20 cellular contexts compared by ENCODE assay signal in the genomic region with DNA sequence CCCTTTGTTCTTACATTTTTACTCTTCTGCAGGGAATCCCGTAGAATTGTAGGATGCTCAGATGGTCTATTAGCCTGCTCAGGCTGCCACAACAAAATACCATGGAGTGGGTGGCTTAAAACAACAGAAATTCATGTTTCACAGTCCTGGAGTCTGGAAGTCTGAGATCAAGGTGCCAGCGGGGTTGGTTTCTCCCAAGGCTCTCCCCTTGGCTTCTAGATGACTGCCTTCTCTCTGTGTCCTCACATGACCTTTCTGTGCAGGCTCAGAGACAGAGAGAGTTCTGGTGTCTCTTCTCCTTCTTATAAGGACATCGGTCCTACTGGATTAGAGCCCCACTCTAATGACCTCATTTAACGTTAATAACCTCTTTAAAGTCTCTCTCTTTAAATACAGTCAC. TPM values are rescaled to one million over a fixed set of nuclear protein-coding genes. Genes with fewer than 3 reads are reported as not detected.
DNase-seq lines count a peak whose midpoint lies in the region; ATAC-seq, FAIRE-seq and TF ChIP-seq lines count a peak whose summit lies in the region.
"Had no signal": no experiment of that assay in that cellular context is flagged by ENCODE, and none has a peak within 500 bp of the region (broad histone marks: within the 10 kb centered on the region; RNA-seq: fewer than 3 reads in every experiment).

No MANE protein-coding gene starts in this region.

- no peak overlapping the region for H3K4me3 ChIP-seq in GM23248
- no peak overlapping the region for H3K4me3 ChIP-seq in H1 (ENCODE audit: extremely low read depth in 1 of 4, insufficient read depth in 2 of 4, low read depth in 3 of 4, low read length in 4 of 4)
- H3K4me3 ChIP-seq in pancreas, result no peak overlapping the region
- H3K4me3 ChIP-seq in neural progenitor cell, result no peak overlapping the region
- H3K4me3 ChIP-seq: A549; BLaER1 treated with 17β-estradiol and CSF1 and Interleukin-3, amounts not matched to agents 10 nM and 100 nM; SK-N-MC had no signal

- H3K23me2 ChIP-seq in H1 (ENCODE audit: low read depth, low read length), result no peaks in the 10 kb centered on the region; the same call in 1 of the 2 replicates

- CTCF ChIA-PET in H1 (lab: Charles Lee; ENCODE audit: partially characterized antibody), result no interaction called here

- in situ Hi-C loops in GM23248 (cut with MboI), result no loop called here

- no peak overlapping the region for H3K4ac ChIP-seq in H1 (replicated peaks; ENCODE audit: insufficient read length, low read depth, low read length)

- H2AK5ac ChIP-seq in H1 (ENCODE audit: low read depth, low read length), result no peak overlapping the region

- TF ChIP-seq POLR2A in H1 (IDR thresholded peaks at IDR 0.05; ENCODE audit: control extremely low read depth in 1 of 2, low read depth in 2 of 2, low read length in 2 of 2), result no peak

- H3F3A ChIP-seq in GM23248 (ENCODE audit: insufficient read depth) (peaks cover 12% of the 10 kb centered on the region), neural progenitor cell (ENCODE audit: low read depth) (peaks cover 13% of the 10 kb centered on the region)

- no peaks in the 10 kb centered on the region; the same call in 1 of the 2 replicates for H3K79me1 ChIP-seq in H1 (ENCODE audit: low read depth, low read length)

- no peaks in the 10 kb centered on the region for H3K36me3 ChIP-seq in GM23248 (ENCODE audit: low read depth)
- no peaks in the 10 kb centered on the region for H3K36me3 ChIP-seq in H1 (ENCODE audit: control insufficient read depth in 2 of 4, insufficient read depth in 4 of 4, low read length in 3 of 4)
- H3K36me3 ChIP-seq in pancreas, result no peaks in the 10 kb centered on the region
- no peaks in the 10 kb centered on the region for H3K36me3 ChIP-seq in neural progenitor cell

- POLR2A ChIA-PET in H1 (lab: Charles Lee; ENCODE audit: partially characterized antibody), result interaction anchor here (1.0 kb wide), 1 partner anchor 18 kb away, joined by 3 read pairs; no protein-coding TSS in a partner anchor

- TF ChIP-seq CTCF in H1 (IDR thresholded peaks at IDR 0.05; ENCODE audit: control extremely low read depth in 1 of 3, insufficient read depth in 1 of 3, low read depth in 1 of 3, low read length in 3 of 3) (no peak), pancreas (IDR thresholded peaks at IDR 0.05) (no peak), neural progenitor cell (IDR thresholded peaks at IDR 0.05) (no peak)

- H3K4me1 Mint-ChIP-seq in neural progenitor cell, result peaks cover 42% of the 10 kb centered on the region

- TF ChIP-seq RAD21 in H1 (IDR thresholded peaks at IDR 0.05 in 1 of 2, conservative IDR thresholded peaks at IDR 0.05 in 1 of 2; ENCODE audit: low read depth in 2 of 2, low read length in 2 of 2), result no peak

- H3K4me3 Mint-ChIP-seq in neural progenitor cell, result no peak overlapping the region
- H3K4me3 Mint-ChIP-seq: CD8-positive, alpha-beta T cell; HFFc6 had no signal

- H2BK12ac ChIP-seq in H1 (ENCODE audit: low read depth, low read length), result 0 out of 2 replicates have a peak overlapping the region, but pooled peaks have one; percentile 17

- H4K8ac ChIP-seq in H1 (ENCODE audit: extremely low read depth, insufficient read depth, low read length), result no peak overlapping the region

- H3K27ac Mint-ChIP-seq in neural progenitor cell, result no peak overlapping the region
- H3K27ac Mint-ChIP-seq: CD8-positive, alpha-beta T cell; HFFc6 had no signal

- peaks cover 55% of the 10 kb centered on the region for H3K36me3 Mint-ChIP-seq in neural progenitor cell
- H3K36me3 Mint-ChIP-seq: CD8-positive, alpha-beta T cell had no signal

- intact Hi-C loops in pancreas (cut with DNase I), result no loop called here

- H4K91ac ChIP-seq in H1 (replicated peaks; ENCODE audit: insufficient read length, low read length), result no peak overlapping the region

- peak in 3 of 4 donors; percentile 35 to 69 (median 52) for ATAC-seq in pancreas
- ATAC-seq: A549; CD8-positive, alpha-beta T cell had no signal

- H3K14ac ChIP-seq in H1 (ENCODE audit: insufficient read length), result no peak overlapping the region

- 32 to 34% methylated on average over 4 of the region's 4 CpGs for WGBS in GM23248 (ENCODE audit: low coverage in 1 of 2, low lambda C conversion rate in 2 of 2, missing lambda C conversion rate in 2 of 2), 2 experiments
- WGBS in H1 (ENCODE audit: extremely low coverage in 1 of 2, insufficient coverage in 1 of 2, insufficient read length in 1 of 2, insufficient replicate concordance in 2 of 2, low coverage in 1 of 2, low lambda C conversion rate in 2 of 2, missing lambda C conversion rate in 1 of 2), 2 experiments, result 79% methylated on average over 4 of the region's 4 CpGs; no CpG with 5 or more reads in 1 of the 2 experiments
- 34 to 49% methylated on average over 4 of the region's 4 CpGs for WGBS in pancreas, 2 donors

- no peak overlapping the region for H3K56ac ChIP-seq in H1 (replicated peaks; ENCODE audit: insufficient read length, low read depth, low read length)

- H3K27me3 ChIP-seq in GM23248 (replicated peaks; ENCODE audit: insufficient read depth), result no peaks in the 10 kb centered on the region
- H3K27me3 ChIP-seq in H1 (replicated peaks in 1 of 4; ENCODE audit: control insufficient read depth in 3 of 4, extremely low read depth in 1 of 4, insufficient read depth in 3 of 4, low read length in 3 of 4), result no peaks in the 10 kb centered on the region
- H3K27me3 ChIP-seq in pancreas, result no peaks in the 10 kb centered on the region
- H3K27me3 ChIP-seq in neural progenitor cell, result no peaks in the 10 kb centered on the region
- H3K27me3 ChIP-seq: BLaER1 treated with 17β-estradiol and CSF1 and Interleukin-3, amounts not matched to agents 10 nM and 100 nM had no signal

- H3K27ac ChIP-seq in GM23248 (0 out of 2 replicates have a peak overlapping the region, but pooled peaks have one; percentile 16), H1 (ENCODE audit: low read depth, low read length) (no peak overlapping the region), pancreas (no peak overlapping the region), neural progenitor cell (no peak overlapping the region)
- H3K27ac ChIP-seq: A549; BLaER1 treated with 17β-estradiol and CSF1 and Interleukin-3, amounts not matched to agents 10 nM and 100 nM; KMS-11; SK-N-MC had no signal

- no peak overlapping the region for H2BK20ac ChIP-seq in H1 (ENCODE audit: low read length)

- TF ChIP-seq EP300 in H1 (IDR thresholded peaks at IDR 0.05; ENCODE audit: borderline replicate concordance in 1 of 2, low read depth in 2 of 2, low read length in 2 of 2), result no peak

- no peak overlapping the region for H2BK15ac ChIP-seq in H1 (ENCODE audit: low read length)

- no peak overlapping the region for H3K23ac ChIP-seq in H1 (ENCODE audit: insufficient read length)

- FAIRE-seq in H1 (lab: Jason Lieb, UNC) (no peak), pancreas (lab: Jason Lieb, UNC) (no peak)
- FAIRE-seq: A549, H54 had no signal

- H2BK5ac ChIP-seq in H1 (ENCODE audit: low read depth, low read length), result no peak overlapping the region

- peaks cover 4% of the 10 kb centered on the region for H3K27me3 Mint-ChIP-seq in neural progenitor cell (ENCODE audit: insufficient read depth, low read depth)

- no peak overlapping the region for H2AFZ ChIP-seq in GM23248
- H2AFZ ChIP-seq in H1 (ENCODE audit: low read length), result no peak overlapping the region
- H2AFZ ChIP-seq in neural progenitor cell (replicated peaks), result no peak overlapping the region

- no peaks in the 10 kb centered on the region for H3K9me3 ChIP-seq in GM23248 (ENCODE audit: low read depth)
- no peaks in the 10 kb centered on the region for H3K9me3 ChIP-seq in H1 (ENCODE audit: insufficient read depth in 2 of 2, low read depth in 1 of 2, low read length in 1 of 2)
- H3K9me3 ChIP-seq in pancreas, result no peaks in the 10 kb centered on the region
- no peaks in the 10 kb centered on the region for H3K9me3 ChIP-seq in neural progenitor cell (ENCODE audit: low read depth)
- H3K9me3 ChIP-seq: A549 had no signal

- DNase-seq in GM23248, result peak; percentile 63
- DNase-seq in NCI-H524 (lab: John Stamatoyannopoulos, UW), result peak; percentile 59 to 80
- no peak for DNase-seq in H1 (ENCODE audit: low read depth in 1 of 2, low spot score in 2 of 2)
- DNase-seq in pancreas, result no peak
- no peak for DNase-seq in neural progenitor cell (ENCODE audit: low spot score)
- DNase-seq in medulla oblongata (ENCODE audit: extremely low spot score), result no peak
- no peak for DNase-seq in stimulated activated CD4-positive, alpha-beta T cell treated with anti-CD3 and anti-CD28 coated beads, Interleukin-2, amount 100 ng/mL, for 24 hours
- no peak for DNase-seq in AG20443 (ENCODE audit: low spot score)
- DNase-seq: CD8-positive, alpha-beta T cell; DMS79 treated with DMSO at 0.1 percent for 48 hours; HFFc6; NCI-H446; OCI-M1; Right ventricle myocardium superior had no signal

- H3K9me2 ChIP-seq in GM23248 (ENCODE audit: insufficient read depth), result no peaks in the 10 kb centered on the region

- peaks cover 41% of the 10 kb centered on the region for H3K9me3 Mint-ChIP-seq in neural progenitor cell
- H3K9me3 Mint-ChIP-seq: CD8-positive, alpha-beta T cell had no signal

- H4K5ac ChIP-seq in H1 (ENCODE audit: insufficient read length, low read depth, low read length), result no peak overlapping the region

- no peak overlapping the region for H2BK120ac ChIP-seq in H1 (replicated peaks; ENCODE audit: low read depth, low read length)

- H3K4me2 ChIP-seq in GM23248 (ENCODE audit: unreplicated experiment) (peak overlapping the region; percentile 46), H1 (ENCODE audit: insufficient read depth in 1 of 2, low read depth in 2 of 2, low read length in 2 of 2) (no peak overlapping the region), neural progenitor cell (no peak overlapping the region)
- H3K4me2 ChIP-seq: A549; BLaER1 treated with 17β-estradiol and CSF1 and Interleukin-3, amounts not matched to agents 10 nM and 100 nM; KMS-11 had no signal

- peaks cover 18% of the 10 kb centered on the region for H3K4me1 ChIP-seq in GM23248 (ENCODE audit: insufficient read depth)
- peaks cover 11 to 20% (median 16%) of the 10 kb centered on the region in 4 experiments for H3K4me1 ChIP-seq in H1 (replicated peaks in 1 of 4; ENCODE audit: control insufficient read depth in 3 of 4, insufficient read depth in 4 of 4, low read length in 3 of 4)
- peaks cover under 1 to 11% (median 4%) of the 10 kb centered on the region in 3 donors for H3K4me1 ChIP-seq in pancreas
- H3K4me1 ChIP-seq in neural progenitor cell, result peaks cover 16% of the 10 kb centered on the region
- H3K4me1 ChIP-seq: A549; BLaER1 treated with 17β-estradiol and CSF1 and Interleukin-3, amounts not matched to agents 10 nM and 100 nM had no signal

- H3K79me2 ChIP-seq in GM23248 (ENCODE audit: insufficient read depth), result no peaks in the 10 kb centered on the region
- H3K79me2 ChIP-seq in H1 (ENCODE audit: control insufficient read depth in 1 of 2, insufficient read depth in 2 of 2, low read length in 2 of 2), result peaks cover 0 to 7% of the 10 kb centered on the region in 2 experiments; a peak in 1 of 4 replicates
- no peaks in the 10 kb centered on the region for H3K79me2 ChIP-seq in neural progenitor cell (ENCODE audit: low read depth)

- H3K9ac ChIP-seq in GM23248 (no peak overlapping the region), H1 (replicated peaks in 1 of 4; ENCODE audit: extremely low read depth in 1 of 4, low read depth in 3 of 4, low read length in 3 of 4) (no peak overlapping the region), neural progenitor cell (no peak overlapping the region)
- H3K9ac ChIP-seq: BLaER1 treated with 17β-estradiol and CSF1 and Interleukin-3, amounts not matched to agents 10 nM and 100 nM; KMS-11 had no signal

- no peak overlapping the region for H3K18ac ChIP-seq in H1 (ENCODE audit: extremely low read depth, low read length)

- H4K20me1 ChIP-seq in GM23248 (ENCODE audit: insufficient read depth) (no peaks in the 10 kb centered on the region), H1 (replicated peaks in 1 of 2; ENCODE audit: control insufficient read depth in 1 of 2, insufficient read depth in 2 of 2, low read length in 2 of 2) (no peaks in the 10 kb centered on the region), neural progenitor cell (ENCODE audit: low read depth) (peaks cover 5% of the 10 kb centered on the region)
- H4K20me1 ChIP-seq: BLaER1 treated with 17β-estradiol and CSF1 and Interleukin-3, amounts not matched to agents 10 nM and 100 nM had no signal

RNA-seq across cellular contexts. Expression of a gene that starts 41.7 kb away (rescaled TPM):
- total RNA-seq in GM23248 (2014; rRNA removed; shearing (Covaris generic)), result 1.3 and 2.5 TPM in 2 replicates
- polyA plus RNA-seq in GM23248 (2016; fragmentation: Nextera tagmentation; extraction: Ambion mirVana) (0.30 and 0.32 TPM in 2 replicates), H1 (2011; rRNA removed) (1.9 and 2.6 TPM in 2 replicates), pancreas (1 to 10 TPM; 2.6 TPM)
- total RNA-seq in H1 (2021; fragmentation: NEBNext Ultra II Directional; extraction: Animal tissue kit (Norgen Biotek cat#: 25700)), result 10.2 and 16.7 TPM in 2 replicates
- polyA plus RNA-seq in H1 (2011; cell fraction: cytosol; rRNA removed), result 3.1 TPM
- 3.9 TPM for polyA plus RNA-seq in H1 (2011; cell fraction: nucleus; rRNA removed)
- 3.4 to 5.2 TPM (median 4.6 TPM) in 4 replicates for polyA plus RNA-seq in H1 (2012, experiment 1 of 2)
- polyA plus RNA-seq in H1 (2012, experiment 2 of 2), result 1.9 TPM
- 3.2 TPM for polyA plus RNA-seq in H1 (2013, experiment 1 of 2)
- 3.0 TPM for polyA plus RNA-seq in H1 (2013, experiment 2 of 2)
- 4.3 and 6.1 TPM in 2 replicates for polyA minus RNA-seq in H1 (2011; rRNA and poly(A)+ RNA removed)
- polyA minus RNA-seq in H1 (2011; cell fraction: cytosol; rRNA and poly(A)+ RNA removed), result 3.5 TPM
- polyA minus RNA-seq in H1 (2011; cell fraction: nucleus; rRNA and poly(A)+ RNA removed), result 3.7 TPM
- total RNA-seq in pancreas (10 to 100 TPM in 2 of 6 donors, 1 to 10 TPM in 4; 5.8 to 17.0 (median 9.7) TPM), neural progenitor cell (ENCODE audit: low replicate concordance) (4.7 and 5.7 TPM in 2 replicates)
- total RNA-seq: CD8-positive, alpha-beta T cell; HFFc6; HT-29 had no signal

Comparison
In these comparisons a context has a peak if more than half of its experiments do, and no peak if none do; other contexts are left out.
1. DNase-seq: peak in GM23248 (single experiment) and NCI-H524 (2 of 2); none in H1 (0 of 2), pancreas (0 of 6), neural progenitor cell (single experiment), medulla oblongata (single experiment), stimulated activated CD4-positive, alpha-beta T cell treated with anti-CD3 and anti-CD28 coated beads, Interleukin-2, amount 100 ng/mL, for 24 hours (0 of 2) and AG20443 (single experiment).